Comparison of ENCODE assay signal across 19 cellular contexts in genomic region chr7:18708204-18708603, GRCh38.
DNase-seq lines count a peak whose midpoint lies in the region; ATAC-seq, FAIRE-seq and TF ChIP-seq lines count a peak whose summit lies in the region.
"Had no signal": no experiment of that assay in that cellular context is flagged by ENCODE, and none has a peak within 500 bp of the region (broad histone marks: within the 10 kb centered on the region; RNA-seq: fewer than 3 reads in every experiment).

No MANE protein-coding gene starts in this region.

- H3K79me2 ChIP-seq in HepG2 (ENCODE audit: insufficient read depth, low read length): no peaks in the 10 kb centered on the region

- 0% methylated on average over 1 of the region's 1 CpG for whole genome bisulfite sequencing in HepG2 (ENCODE audit: low lambda C conversion rate)
- 22% methylated on average over 1 of the region's 1 CpG for WGBS in right lobe of liver (ENCODE audit: insufficient coverage, low coverage, low lambda C conversion rate, missing lambda C conversion rate)

- H3K4me1 ChIP-seq in HepG2 (ENCODE audit: insufficient read depth, low read length) (no peaks in the 10 kb centered on the region), right lobe of liver (no peaks in the 10 kb centered on the region)

- no peak for TF ChIP-seq EP300 in HepG2 (IDR thresholded peaks at IDR 0.05; ENCODE audit: low read depth in 2 of 2, low read length in 2 of 2)
- no peak for TF ChIP-seq EP300 in HepG2 (CRISPR knock-in tag; IDR thresholded peaks at IDR 0.05; ENCODE audit: borderline replicate concordance)

- no peak for ATAC-seq in HepG2
- no peak for ATAC-seq in right lobe of liver
- no peak for ATAC-seq in GM18505 (IDR thresholded peaks at IDR 0.05; ENCODE audit: unreplicated experiment)
- no peak for ATAC-seq in HG02884 (IDR thresholded peaks at IDR 0.05; ENCODE audit: unreplicated experiment)
- ATAC-seq: CD8-positive, alpha-beta T cell; GM23338 had no signal

- CTCF ChIA-PET in HepG2 (lab: Yijun Ruan, JAX; ENCODE audit: low intra/inter-chr PET ratio, low total read pairs): no interaction called here

- no peak for TF ChIP-seq RAD21 in HepG2 (CRISPR knock-in tag; IDR thresholded peaks at IDR 0.05)

- H3K9me3 Mint-ChIP-seq in mesothelial cell of epicardium (peaks cover 4% of the 10 kb centered on the region), type B pancreatic cell (peaks cover 5% of the 10 kb centered on the region)
- H3K9me3 Mint-ChIP-seq: CD8-positive, alpha-beta T cell; GM23338; IgD-negative memory B cell had no signal

- intact Hi-C loops in HepG2 (cut with micrococcal nuclease; ENCODE audit: unreplicated experiment) (no loop called here), right lobe of liver (cut with DNase I) (no loop called here)

- TF ChIP-seq CTCF in HepG2 (CRISPR knock-in tag; IDR thresholded peaks at IDR 0.05) (no peak), right lobe of liver (IDR thresholded peaks at IDR 0.05) (no peak), mesothelial cell of epicardium (IDR thresholded peaks at IDR 0.05; ENCODE audit: unreplicated experiment) (no peak), type B pancreatic cell (conservative IDR thresholded peaks at IDR 0.05) (no peak)

- H3K4me1 Mint-ChIP-seq in mesothelial cell of epicardium (peaks cover 29% of the 10 kb centered on the region), type B pancreatic cell (ENCODE audit: unreplicated experiment) (peaks cover 30% of the 10 kb centered on the region)
- H3K4me1 Mint-ChIP-seq: CD14-positive monocyte, GM23338 had no signal

- peak overlapping the region; percentile 81 for H3K27ac Mint-ChIP-seq in mesothelial cell of epicardium
- H3K27ac Mint-ChIP-seq in type B pancreatic cell: peak overlapping the region; percentile 37
- H3K27ac Mint-ChIP-seq: B cell; CD8-positive, alpha-beta T cell; GM23338 had no signal

- H3K4me2 ChIP-seq in HepG2 (ENCODE audit: low read depth, low read length): no peak overlapping the region
- H3K4me2 ChIP-seq: GM23338 had no signal

- H4K20me1 ChIP-seq in HepG2 (ENCODE audit: insufficient read depth, low read length): no peaks in the 10 kb centered on the region

- H3K27me3 Mint-ChIP-seq in mesothelial cell of epicardium (ENCODE audit: low read depth) (no peaks in the 10 kb centered on the region), type B pancreatic cell (no peaks in the 10 kb centered on the region)
- H3K27me3 Mint-ChIP-seq: B cell, IgD-negative memory B cell had no signal

- POLR2A ChIA-PET in HepG2 (lab: Yijun Ruan, JAX): no interaction called here

- in situ Hi-C loops in HepG2 (cut with HindIII; ENCODE audit: extremely low pct_ligation_motif_present, low pct_unique_long_range_greater_than_20kb): no loop called here

- FAIRE-seq in HepG2 (lab: Jason Lieb, UNC): no peak
- FAIRE-seq: D721Med had no signal

- H3K36me3 Mint-ChIP-seq in mesothelial cell of epicardium: peaks cover 3% of the 10 kb centered on the region
- no peaks in the 10 kb centered on the region for H3K36me3 Mint-ChIP-seq in type B pancreatic cell
- H3K36me3 Mint-ChIP-seq: CD8-positive, alpha-beta T cell had no signal

- no TSS peak for BruUV-seq in HepG2 (replicated peaks; lab: Mats Ljungman, UMichigan)

- no peak overlapping the region for H2AFZ ChIP-seq in HepG2 (ENCODE audit: low read length)
- H2AFZ ChIP-seq: GM23338 had no signal

- DNase-seq in HepG2 (ENCODE audit: low spot score): no peak
- no peak for DNase-seq in right lobe of liver
- peak; percentile 3 for DNase-seq in NCI-H146 treated with DMSO at 0.1 percent for 48 hours (lab: John Stamatoyannopoulos, UW; ENCODE audit: unreplicated experiment)
- no peak for DNase-seq in mesothelial cell of epicardium (ENCODE audit: low spot score in 2 of 2, unreplicated experiment in 2 of 2)
- DNase-seq in type B pancreatic cell (ENCODE audit: extremely low spot score, unreplicated experiment): no peak
- DNase-seq in SK-N-DZ (ENCODE audit: low spot score): no peak
- DNase-seq: ACHN; CD8-positive, alpha-beta T cell; COR-L47; DMS153; GF-D8; H7 had no signal

- H3K9me3 ChIP-seq in HepG2 (ENCODE audit: low read length) (0 out of 2 replicates have a peak, but pooled peaks cover 6% of the 10 kb centered on the region), right lobe of liver (no peaks in the 10 kb centered on the region)

- TF ChIP-seq POLR2A in HepG2 (IDR thresholded peaks at IDR 0.05; ENCODE audit: insufficient read depth in 1 of 2, low read depth in 2 of 2, low read length in 2 of 2): no peak
- no peak for TF ChIP-seq POLR2A in right lobe of liver (IDR thresholded peaks at IDR 0.05)
- TF ChIP-seq POLR2A in GM18505 (IDR thresholded peaks at IDR 0.05; ENCODE audit: borderline replicate concordance, extremely low read depth, insufficient read depth, insufficient read length): no peak

- H3K4me3 Mint-ChIP-seq in mesothelial cell of epicardium: no peak overlapping the region
- H3K4me3 Mint-ChIP-seq in type B pancreatic cell: no peak overlapping the region
- H3K4me3 Mint-ChIP-seq: B cell; CD14-positive monocyte; CD8-positive, alpha-beta T cell; GM23338; IgD-negative memory B cell had no signal

- H3K4me3 ChIP-seq in HepG2 (replicated peaks in 1 of 3; ENCODE audit: insufficient read depth in 1 of 3, low read depth in 2 of 3, low read length in 3 of 3) (no peak overlapping the region), right lobe of liver (no peak overlapping the region)
- H3K4me3 ChIP-seq: GM23338 had no signal

- no peak overlapping the region for H3K9ac ChIP-seq in HepG2 (ENCODE audit: insufficient read depth, low read depth, low read length)

- H3K27ac ChIP-seq in HepG2 (ENCODE audit: extremely low read length, insufficient read depth, low read length) (no peak overlapping the region), right lobe of liver (no peak overlapping the region)

- H3K27me3 ChIP-seq in HepG2 (ENCODE audit: control insufficient read depth in 1 of 2, insufficient read depth in 2 of 2, low read length in 2 of 2): no peaks in the 10 kb centered on the region
- no peaks in the 10 kb centered on the region for H3K27me3 ChIP-seq in right lobe of liver

- H3K36me3 ChIP-seq in HepG2 (replicated peaks in 1 of 2; ENCODE audit: control insufficient read depth in 1 of 2, insufficient read depth in 2 of 2, low read length in 2 of 2) (no peaks in the 10 kb centered on the region), right lobe of liver (no peaks in the 10 kb centered on the region)

TF ChIP-seq in HepG2, 621 proteins besides CTCF, POLR2A, EP300 and RAD21:
- TF ChIP-seq MNT (IDR thresholded peaks at IDR 0.05) (peak; percentile 96), ZSCAN9 (CRISPR knock-in tag; IDR thresholded peaks at IDR 0.05; ENCODE audit: borderline replicate concordance) (no peak), HNF4A (CRISPR knock-in tag; IDR thresholded peaks at IDR 0.05) (no peak), NONO (IDR thresholded peaks at IDR 0.05) (no peak), NONO (CRISPR knock-in tag; conservative IDR thresholded peaks at IDR 0.05) (no peak)
